20 cellular contexts compared by ENCODE assay signal in the genomic region with DNA sequence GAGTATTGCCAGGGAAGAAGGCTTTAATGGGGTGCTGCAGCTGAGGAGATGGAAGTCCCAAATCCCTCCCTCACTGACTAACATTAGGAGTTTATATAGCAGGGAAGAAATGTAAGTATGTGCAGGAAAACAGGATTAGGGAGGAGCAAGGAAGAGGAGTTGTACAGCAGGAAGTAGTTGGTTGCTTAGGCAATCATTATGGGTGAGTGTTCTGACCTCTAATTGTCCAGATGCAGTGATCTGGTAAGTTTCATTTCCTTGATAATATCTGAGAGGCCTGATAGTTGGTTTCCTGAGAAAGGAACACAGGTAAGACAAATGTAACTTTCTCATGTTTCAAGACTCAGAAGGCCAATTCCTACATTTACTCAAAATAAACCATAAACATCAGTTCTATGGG.
DNase-seq lines count a peak whose midpoint lies in the region; ATAC-seq, FAIRE-seq and TF ChIP-seq lines count a peak whose summit lies in the region.
"Had no signal": no experiment of that assay in that cellular context is flagged by ENCODE, and none has a peak within 500 bp of the region (broad histone marks: within the 10 kb centered on the region; RNA-seq: fewer than 3 reads in every experiment).

No MANE protein-coding gene starts in this region.

- no peak for TF ChIP-seq POLR2A in upper lobe of left lung (IDR thresholded peaks at IDR 0.05)

- no peak overlapping the region for H3K4me3 Mint-ChIP-seq in T-helper 2 cell treated with Interferon-gamma antibody and Interleukin-4, amounts not matched to agents 5 μg/mL and 100 μg/mL, for 36 hours
- H3K4me3 Mint-ChIP-seq: activated T-cell treated with anti-CD3 and anti-CD28 coated beads, Interleukin-2, amount 50 U/mL, for 24 hours; HFFc6; stimulated activated naive CD8-positive, alpha-beta T cell treated with anti-CD3 and anti-CD28 coated beads, Interleukin-15, Interleukin-2, amounts not matched to agents 100 ng/mL and 50 ng/mL, for 24 hours had no signal

- no peaks in the 10 kb centered on the region for H3K9me2 ChIP-seq in PC-3 (replicated peaks; ENCODE audit: low read length)

- peak; percentile 50 for ATAC-seq in PC-3
- ATAC-seq in aorta (ENCODE audit: low FRiP score): no peak
- ATAC-seq in upper lobe of left lung (ENCODE audit: low FRiP score in 2 of 2): no peak

- BruUV-seq in PC-3 (replicated peaks; lab: Mats Ljungman, UMichigan): no TSS peak

- H3K27ac Mint-ChIP-seq in T-helper 2 cell treated with Interferon-gamma antibody and Interleukin-4, amounts not matched to agents 5 μg/mL and 100 μg/mL, for 36 hours: no peak overlapping the region
- H3K27ac Mint-ChIP-seq: activated T-cell treated with anti-CD3 and anti-CD28 coated beads, Interleukin-2, amount 50 U/mL, for 24 hours; HFFc6; stimulated activated naive CD8-positive, alpha-beta T cell treated with anti-CD3 and anti-CD28 coated beads, Interleukin-15, Interleukin-2, amounts not matched to agents 100 ng/mL and 50 ng/mL, for 24 hours had no signal

- H3K9ac ChIP-seq in PC-3 (ENCODE audit: low read length): no peak overlapping the region

- H3K4me1 Mint-ChIP-seq in T-helper 2 cell treated with Interferon-gamma antibody and Interleukin-4, amounts not matched to agents 5 μg/mL and 100 μg/mL, for 36 hours (ENCODE audit: low read depth): peaks cover 2% of the 10 kb centered on the region

- DNase-seq in SIG-M5 treated with dmso at 0.1 percent for 504 hours (lab: John Stamatoyannopoulos, UW; ENCODE audit: unreplicated experiment): peak; percentile 13
- DNase-seq in SIG-M5 (lab: John Stamatoyannopoulos, UW): no peak
- peak; percentile 50 for DNase-seq in PC-3
- DNase-seq in fibroblast of peridontal ligament (ENCODE audit: extremely low read depth): peak; percentile 12
- DNase-seq in aorta: no peak
- DNase-seq in urothelium cell line (ENCODE audit: low spot score): no peak
- DNase-seq in upper lobe of left lung: no peak
- DNase-seq in T-helper 2 cell treated with Interferon-gamma antibody and Interleukin-4, amounts not matched to agents 5 μg/mL and 100 μg/mL, for 36 hours (ENCODE audit: low spot score): no peak
- DNase-seq: activated CD4-positive, alpha-beta T cell treated with anti-CD3 and anti-CD28 coated beads for 4 hours; activated T-cell treated with anti-CD3 and anti-CD28 coated beads, Interleukin-2, amount 50 U/mL, for 24 hours; adrenal gland; HFFc6; NCI-H1105; NCI-H446 treated with DMSO at 0.1 percent for 48 hours; T-helper 2 cell had no signal

- FAIRE-seq in urothelium cell line (lab: Jason Lieb, UNC): no peak
- FAIRE-seq: A204.1, HTR-8/SVneo had no signal

- H3K9me3 ChIP-seq in PC-3 (ENCODE audit: low read length): no peaks in the 10 kb centered on the region
- H3K9me3 ChIP-seq in aorta (ENCODE audit: control insufficient read depth, low read length): no peaks in the 10 kb centered on the region
- no peaks in the 10 kb centered on the region for H3K9me3 ChIP-seq in upper lobe of left lung
- H3K9me3 ChIP-seq: adrenal gland had no signal

- intact Hi-C loops in PC-3 (cut with micrococcal nuclease): no loop called here
- intact Hi-C loops in aorta (cut with DNase I): loop anchor here in 1 of 2 donors (10.0 kb wide), 1 partner anchor 555 kb away; no protein-coding TSS in a partner anchor

- H3K36me3 Mint-ChIP-seq in T-helper 2 cell treated with Interferon-gamma antibody and Interleukin-4, amounts not matched to agents 5 μg/mL and 100 μg/mL, for 36 hours (ENCODE audit: low read depth): no peaks in the 10 kb centered on the region

- H4K20me1 ChIP-seq in PC-3 (ENCODE audit: low read length): no peaks in the 10 kb centered on the region

- no peaks in the 10 kb centered on the region for H3K27me3 Mint-ChIP-seq in T-helper 2 cell treated with Interferon-gamma antibody and Interleukin-4, amounts not matched to agents 5 μg/mL and 100 μg/mL, for 36 hours (ENCODE audit: low read depth)
- H3K27me3 Mint-ChIP-seq: activated T-cell treated with anti-CD3 and anti-CD28 coated beads, Interleukin-2, amount 50 U/mL, for 24 hours; stimulated activated naive CD8-positive, alpha-beta T cell treated with anti-CD3 and anti-CD28 coated beads, Interleukin-15, Interleukin-2, amounts not matched to agents 100 ng/mL and 50 ng/mL, for 24 hours had no signal

- H3K4me1 ChIP-seq in PC-3 (ENCODE audit: insufficient read depth, low read length): peaks cover 3% of the 10 kb centered on the region; the same call in 1 of the 2 replicates
- H3K4me1 ChIP-seq in aorta (ENCODE audit: control insufficient read depth in 1 of 2, insufficient read depth in 2 of 2, low read length in 2 of 2): peaks cover 0 to 3% of the 10 kb centered on the region in 2 donors
- no peaks in the 10 kb centered on the region for H3K4me1 ChIP-seq in upper lobe of left lung
- H3K4me1 ChIP-seq: adrenal gland had no signal

- no peaks in the 10 kb centered on the region for H3K79me2 ChIP-seq in PC-3 (ENCODE audit: low read length)

- no peak overlapping the region for H3K4me2 ChIP-seq in PC-3 (ENCODE audit: low read length)

- TF ChIP-seq EP300 in upper lobe of left lung (IDR thresholded peaks at IDR 0.05): no peak

- H2AFZ ChIP-seq in PC-3 (ENCODE audit: low read length): 0 out of 2 replicates have a peak overlapping the region, but pooled peaks have one; percentile 38

- TF ChIP-seq CTCF in PC-3 (conservative IDR thresholded peaks at IDR 0.05; ENCODE audit: low read depth, low read length) (no peak), upper lobe of left lung (IDR thresholded peaks at IDR 0.05) (no peak)

- CTCF ChIA-PET in PC-3 (lab: Charles Lee): no interaction called here

- no peaks in the 10 kb centered on the region for H3K36me3 ChIP-seq in PC-3 (ENCODE audit: low read depth, low read length)
- H3K36me3 ChIP-seq in aorta (ENCODE audit: control insufficient read depth in 1 of 2, insufficient read depth in 2 of 2, low read length in 1 of 2): no peaks in the 10 kb centered on the region
- H3K36me3 ChIP-seq in upper lobe of left lung: no peaks in the 10 kb centered on the region
- H3K36me3 ChIP-seq: adrenal gland had no signal

- no peaks in the 10 kb centered on the region for H3F3A ChIP-seq in PC-3 (ENCODE audit: low read length, unreplicated experiment)

- H3K27ac ChIP-seq in PC-3 (ENCODE audit: low read length): no peak overlapping the region
- H3K27ac ChIP-seq in aorta (ENCODE audit: low read depth in 1 of 2, low read length in 2 of 2): peak overlapping the region; percentile 26 to 43
- H3K27ac ChIP-seq in upper lobe of left lung: no peak overlapping the region
- H3K27ac ChIP-seq: adrenal gland, coronary artery, skin epidermis had no signal

- H3K9me3 Mint-ChIP-seq in T-helper 2 cell treated with Interferon-gamma antibody and Interleukin-4, amounts not matched to agents 5 μg/mL and 100 μg/mL, for 36 hours: no peaks in the 10 kb centered on the region
- H3K9me3 Mint-ChIP-seq: activated T-cell treated with anti-CD3 and anti-CD28 coated beads, Interleukin-2, amount 50 U/mL, for 24 hours; HFFc6; stimulated activated naive CD8-positive, alpha-beta T cell treated with anti-CD3 and anti-CD28 coated beads, Interleukin-15, Interleukin-2, amounts not matched to agents 100 ng/mL and 50 ng/mL, for 24 hours had no signal

- H3K27me3 ChIP-seq in PC-3 (ENCODE audit: low read length) (no peaks in the 10 kb centered on the region), aorta (ENCODE audit: control insufficient read depth in 1 of 2, insufficient read depth in 2 of 2, low read length in 1 of 2) (no peaks in the 10 kb centered on the region), upper lobe of left lung (no peaks in the 10 kb centered on the region)
- H3K27me3 ChIP-seq: adrenal gland had no signal

- H3K4me3 ChIP-seq in PC-3 (ENCODE audit: low read length): no peak overlapping the region
- no peak overlapping the region for H3K4me3 ChIP-seq in aorta (ENCODE audit: low read length in 2 of 2)
- H3K4me3 ChIP-seq in upper lobe of left lung: no peak overlapping the region
- H3K4me3 ChIP-seq: adrenal gland, coronary artery, skin epidermis had no signal

- POLR2A ChIA-PET in PC-3 (lab: Charles Lee; ENCODE audit: unreplicated experiment): interaction anchor here (0.6 kb wide), 1 partner anchor 204 kb away, joined by 3 read pairs; no protein-coding TSS in a partner anchor

Comparison
In these comparisons a context has a peak if more than half of its experiments do, and no peak if none do; other contexts are left out.
1. DNase-seq: peak in SIG-M5 treated with dmso at 0.1 percent for 504 hours (single experiment), PC-3 (single experiment) and fibroblast of peridontal ligament (single experiment); none in SIG-M5 (single experiment), aorta (0 of 2), urothelium cell line (single experiment), upper lobe of left lung (0 of 2) and T-helper 2 cell treated with Interferon-gamma antibody and Interleukin-4, amounts not matched to agents 5 μg/mL and 100 μg/mL, for 36 hours (single experiment).
2. H3K27ac ChIP-seq: peak in aorta (2 of 2); none in PC-3 (single experiment) and upper lobe of left lung (0 of 4).